1 cellular context compared by ENCODE assay signal in genomic region chr3:153161714-153162512, GRCh38.
TF ChIP-seq lines count a peak whose summit lies in the region.

Gene RAP2B (plus strand): TSS chr3:153162226. CDS start chr3:153162694, 468 bp downstream.

TF ChIP-seq in H1, 55 proteins besides CTCF, POLR2A, EP300 and RAD21 (continued from another document):
- TF ChIP-seq EGR1 (IDR thresholded peaks at IDR 0.05; ENCODE audit: borderline replicate concordance, low read depth, low read length): 0 out of 2 replicates have a peak, but pooled peaks have one; percentile 22
- no peak for TF ChIP-seq SRF (IDR thresholded peaks at IDR 0.05; ENCODE audit: low read depth, low read length)
- TF ChIP-seq ATF2 (IDR thresholded peaks at IDR 0.05; ENCODE audit: low read length): no peak
- peak; percentile 61 for TF ChIP-seq TAF7 (optimal IDR thresholded peaks at IDR 0.05; ENCODE audit: borderline replicate concordance, low read depth, low read length)
- TF ChIP-seq HDAC2 (IDR thresholded peaks at IDR 0.05; ENCODE audit: borderline replicate concordance in 1 of 2, low read depth in 2 of 2, low read length in 2 of 2): peak in 1 of 2 experiments; percentile 2; a peak in 1 of 4 replicates
- TF ChIP-seq SUZ12 (IDR thresholded peaks at IDR 0.05; ENCODE audit: low read length): no peak
- TF ChIP-seq USF2 (IDR thresholded peaks at IDR 0.05; ENCODE audit: low read length): no peak
- no peak for TF ChIP-seq CEBPB (IDR thresholded peaks at IDR 0.05; ENCODE audit: low read depth, low read length)
- peak; percentile 8 for TF ChIP-seq ASH2L (IDR thresholded peaks at IDR 0.05; ENCODE audit: low read length)
- TF ChIP-seq HDAC6 (IDR thresholded peaks at IDR 0.05; ENCODE audit: low read depth, low read length): no peak
- no peak for TF ChIP-seq YY1 (IDR thresholded peaks at IDR 0.05; ENCODE audit: low read depth, low read length)
- no peak for TF ChIP-seq CTBP2 (IDR thresholded peaks at IDR 0.05; ENCODE audit: borderline replicate concordance, insufficient read depth, insufficient read length, low read length)
- TF ChIP-seq GABPA (IDR thresholded peaks at IDR 0.05; ENCODE audit: borderline replicate concordance, insufficient read depth, low read length): no peak
- TF ChIP-seq TBP (IDR thresholded peaks at IDR 0.05; ENCODE audit: low read depth, low read length): peak; percentile 79
- TF ChIP-seq CBX8 (IDR thresholded peaks at IDR 0.05; ENCODE audit: borderline replicate concordance, low read depth, low read length): no peak
- TF ChIP-seq JUND (IDR thresholded peaks at IDR 0.05; ENCODE audit: low read length): no peak
- peak; percentile 51; the same call in 1 of the 2 replicates for TF ChIP-seq E2F6 (IDR thresholded peaks at IDR 0.05)
- no peak for TF ChIP-seq CHD7 (IDR thresholded peaks at IDR 0.05; ENCODE audit: insufficient replicate concordance, low read length)
- no peak for TF ChIP-seq ATF3 (IDR thresholded peaks at IDR 0.05; ENCODE audit: insufficient read depth, low read depth, low read length)
- TF ChIP-seq CHD1 (IDR thresholded peaks at IDR 0.05; ENCODE audit: low read depth, low read length): no peak
- TF ChIP-seq TAF1 (IDR thresholded peaks at IDR 0.05; ENCODE audit: low read depth, low read length): peak; percentile 79
- no peak for TF ChIP-seq RNF2 (IDR thresholded peaks at IDR 0.05; ENCODE audit: borderline replicate concordance, low read depth, low read length, missing control alignments, poor library complexity, severe bottlenecking)
- TF ChIP-seq SIRT6 (IDR thresholded peaks at IDR 0.05; ENCODE audit: low read length): no peak
- TF ChIP-seq POLR2AphosphoS5 (IDR thresholded peaks at IDR 0.05; ENCODE audit: low read depth, low read length): peak; percentile 70; the same call in 1 of the 2 replicates
- TF ChIP-seq BACH1 (IDR thresholded peaks at IDR 0.05; ENCODE audit: low read length): peak; percentile 59
- TF ChIP-seq POU5F1 (IDR thresholded peaks at IDR 0.05; ENCODE audit: low read depth, low read length): no peak
- TF ChIP-seq ZNF274 (IDR thresholded peaks at IDR 0.05; ENCODE audit: borderline replicate concordance, extremely low read depth, low read length): no peak
- TF ChIP-seq FOSL1 (IDR thresholded peaks at IDR 0.05; ENCODE audit: insufficient read depth, low read depth, low read length): no peak
- no peak for TF ChIP-seq CHD2 (IDR thresholded peaks at IDR 0.05; ENCODE audit: low read length)
- no peak for TF ChIP-seq KDM1A (IDR thresholded peaks at IDR 0.05; ENCODE audit: borderline replicate concordance, low read length)
- no peak for TF ChIP-seq SP2 (IDR thresholded peaks at IDR 0.05; ENCODE audit: low read length)
- no peak; the same call in 1 of the 2 replicates for TF ChIP-seq TEAD4 (IDR thresholded peaks at IDR 0.05; ENCODE audit: low read depth, low read length)
- TF ChIP-seq NANOG (IDR thresholded peaks at IDR 0.05; ENCODE audit: insufficient read depth, low read depth, low read length, poor library complexity, severe bottlenecking): no peak
- TF ChIP-seq RFX5 (IDR thresholded peaks at IDR 0.05; ENCODE audit: borderline replicate concordance, low read depth, low read length): no peak
- peak; percentile 87 for TF ChIP-seq KDM4A (IDR thresholded peaks at IDR 0.05; ENCODE audit: low read depth, low read length, severe bottlenecking)
- TF ChIP-seq KDM5A (IDR thresholded peaks at IDR 0.05; ENCODE audit: low read length): no peak
- TF ChIP-seq JUN (IDR thresholded peaks at IDR 0.05; ENCODE audit: low read depth, low read length): no peak
- 0 out of 2 replicates have a peak, but pooled peaks have one; percentile 13 for TF ChIP-seq SP4 (IDR thresholded peaks at IDR 0.05; ENCODE audit: low read length)
- TF ChIP-seq BRCA1 (IDR thresholded peaks at IDR 0.05; ENCODE audit: low read depth, low read length): no peak
- peak; percentile 33; the same call in 1 of the 2 replicates for TF ChIP-seq NRF1 (IDR thresholded peaks at IDR 0.05; ENCODE audit: low read depth, low read length)
- TF ChIP-seq PHF8 (conservative IDR thresholded peaks at IDR 0.05; ENCODE audit: low read depth, low read length): no peak; the same call in none of the 2 replicates
- TF ChIP-seq RBBP5 (IDR thresholded peaks at IDR 0.05; ENCODE audit: borderline replicate concordance, low read depth, low read length): no peak; the same call in none of the 2 replicates
- no peak for TF ChIP-seq EZH2 (IDR thresholded peaks at IDR 0.05; ENCODE audit: low read depth, low read length, severe bottlenecking)
- TF ChIP-seq MAX (IDR thresholded peaks at IDR 0.05): peak; percentile 82
- TF ChIP-seq SP1 (IDR thresholded peaks at IDR 0.05; ENCODE audit: low read depth, low read length): peak; percentile 85
